10 cellular contexts compared by ENCODE assay signal in the genomic region with DNA sequence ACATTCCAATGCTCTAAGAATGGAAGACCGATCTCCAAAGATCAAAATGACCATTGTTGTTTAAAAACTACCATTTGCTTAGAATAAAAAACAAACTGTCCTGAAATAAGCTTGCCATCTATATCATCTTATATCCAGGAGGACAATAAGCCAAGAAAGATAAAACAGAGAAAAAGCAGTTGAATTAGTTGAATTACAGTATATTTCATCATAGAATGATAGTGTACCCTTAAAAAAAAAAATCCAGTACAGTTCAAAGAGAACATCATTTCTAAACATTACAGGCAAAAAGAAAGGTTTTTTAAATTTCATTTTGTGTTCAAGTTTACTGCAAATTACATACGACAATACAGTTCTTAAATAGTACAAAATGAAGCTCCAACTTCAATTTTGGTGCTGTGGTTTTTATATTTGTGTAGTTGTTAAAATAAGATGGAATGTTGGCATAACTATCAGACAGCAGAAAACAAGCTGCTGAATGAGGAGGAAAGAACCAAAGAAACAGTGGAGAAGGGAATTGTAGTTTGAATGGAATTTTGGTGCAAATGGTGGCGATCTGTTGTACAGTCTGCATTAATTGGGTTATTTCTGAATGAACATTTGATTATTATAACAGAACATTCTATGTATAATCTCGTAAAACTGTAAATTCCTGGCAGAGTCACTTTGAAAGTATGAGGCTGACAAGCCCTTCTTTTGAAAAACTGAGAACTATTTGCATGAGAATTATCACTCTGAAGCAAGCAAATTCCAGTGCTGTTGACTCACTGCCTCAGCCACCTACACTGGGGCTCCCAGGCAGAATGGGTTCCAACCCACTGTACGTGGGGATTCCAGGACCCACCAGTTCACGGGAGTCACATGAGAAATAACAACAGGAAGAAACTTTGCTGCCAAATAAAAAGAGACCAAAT. TPM values are rescaled to one million over a fixed set of nuclear protein-coding genes. Genes with fewer than 3 reads are reported as not detected.
DNase-seq lines count a peak whose midpoint lies in the region; ATAC-seq and TF ChIP-seq lines count a peak whose summit lies in the region.
"Had no signal": no experiment of that assay in that cellular context is flagged by ENCODE, and none has a peak within 500 bp of the region (broad histone marks: within the 10 kb centered on the region; RNA-seq: fewer than 3 reads in every experiment).

No MANE protein-coding gene starts in this region.

- DNase-seq in AG08396 (ENCODE audit: low spot score) (peak; percentile 83), MG63 (peak; percentile 88), dermis blood vessel endothelial cell (peak; percentile 73), lung (ENCODE audit: low spot score) (no peak), NCI-H2029 treated with DMSO at 0.1 percent for 48 hours (lab: John Stamatoyannopoulos, UW) (no peak)
- DNase-seq: COR-L47 had no signal

- H3K9me3 ChIP-seq in MG63 (no peaks in the 10 kb centered on the region), lung (ENCODE audit: control insufficient read depth in 2 of 2, insufficient read depth in 1 of 2, low read length in 1 of 2) (no peaks in the 10 kb centered on the region)

- H3K27me3 ChIP-seq in MG63 (no peaks in the 10 kb centered on the region), lung (ENCODE audit: control insufficient read depth, insufficient read depth) (no peaks in the 10 kb centered on the region)
- H3K27me3 ChIP-seq: dorsolateral prefrontal cortex had no signal

- no peak for TF ChIP-seq CTCF in lung (IDR thresholded peaks at IDR 0.05; ENCODE audit: control extremely low read depth, extremely low read depth)

- H3K4me3 ChIP-seq in MG63 (peak overlapping the region; percentile 9), lung (no peak overlapping the region)

- peaks cover 8 to 22% of the 10 kb centered on the region in 2 donors for H3K4me1 ChIP-seq in lung (ENCODE audit: control insufficient read depth in 2 of 2, insufficient read depth in 2 of 2, low read length in 2 of 2)

- peak overlapping the region in 1 of 2 donors; percentile 28 for H3K27ac ChIP-seq in lung (ENCODE audit: low read depth in 1 of 2, low read length in 1 of 2)

- ATAC-seq in lung (ENCODE audit: insufficient read depth, low FRiP score) (peak; percentile 66), GM21619 (IDR thresholded peaks at IDR 0.05; ENCODE audit: unreplicated experiment) (no peak), HG03135 (IDR thresholded peaks at IDR 0.05; ENCODE audit: unreplicated experiment) (no peak), HG02973 (IDR thresholded peaks at IDR 0.05; ENCODE audit: unreplicated experiment) (no peak)

- H3K36me3 ChIP-seq in MG63 (no peaks in the 10 kb centered on the region), lung (ENCODE audit: control insufficient read depth in 2 of 2, insufficient read depth in 2 of 2, low read length in 2 of 2) (no peaks in the 10 kb centered on the region)

- WGBS in lung, 2 donors, result 54 to 69% methylated on average over 6 of the region's 6 CpGs

RNA-seq across cellular contexts. Expression of a gene that starts 37.7 kb away (rescaled TPM):
- 71.5 and 77.5 TPM in 2 replicates for total RNA-seq in MG63 (2014; rRNA removed; shearing (Covaris generic); ENCODE audit: low replicate concordance)
- total RNA-seq in dermis blood vessel endothelial cell, result 62.8 and 67.4 TPM in 2 replicates
- total RNA-seq in lung, result 100 to 1,000 TPM in 1 of 2 donors, 10 to 100 TPM in 1; 40.4 to 115 TPM
- 10 to 100 TPM; 22.7 to 31.8 TPM for polyA plus RNA-seq in lung

Comparison
In these comparisons a context has a peak if more than half of its experiments do, and no peak if none do; other contexts are left out.
1. DNase-seq: peak in AG08396 (single experiment), MG63 (single experiment) and dermis blood vessel endothelial cell (single experiment); none in lung (single experiment) and NCI-H2029 treated with DMSO at 0.1 percent for 48 hours (single experiment).